In the genomic region with DNA sequence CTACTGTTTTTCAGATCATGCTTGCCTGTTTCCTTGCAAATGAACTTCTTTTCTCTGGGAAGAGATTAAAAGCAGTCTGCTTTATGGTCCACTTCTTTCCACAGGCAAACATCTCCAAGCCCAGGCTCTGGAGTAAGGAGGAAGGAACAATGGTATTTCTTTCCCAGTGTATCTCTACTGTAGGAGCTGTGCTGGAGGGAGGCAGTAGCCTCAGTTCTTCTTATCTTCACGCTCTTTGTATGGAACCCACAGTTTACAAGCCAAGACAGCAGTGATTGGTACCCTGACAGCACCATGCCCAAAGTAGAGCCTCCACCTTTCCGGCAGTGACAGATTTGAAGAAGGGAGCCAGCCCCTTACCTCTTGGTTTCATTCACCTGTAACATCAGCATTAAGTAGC, we compare ENCODE assay signal across 23 cellular contexts. TPM values are rescaled to one million over a fixed set of nuclear protein-coding genes. Genes with fewer than 3 reads are reported as not detected.
DNase-seq lines count a peak whose midpoint lies in the region; ATAC-seq and TF ChIP-seq lines count a peak whose summit lies in the region.
"Had no signal": no experiment of that assay in that cellular context is flagged by ENCODE, and none has a peak within 500 bp of the region (broad histone marks: within the 10 kb centered on the region; RNA-seq: fewer than 3 reads in every experiment).

No MANE protein-coding gene starts in this region.

- H3K4me3 Mint-ChIP-seq in H9 (0 out of 5 replicates have a peak overlapping the region, but pooled peaks of 1 of the 2 experiments have one; percentile 13), activated B cell treated with CpG ODN at 0.5 μM for 24 hours (no peak overlapping the region), nephron progenitor cell (no peak overlapping the region)
- H3K4me3 Mint-ChIP-seq: activated naive CD8-positive, alpha-beta T cell treated with anti-CD3 and anti-CD28 coated beads for 36 hours; activated T-helper 1 cell treated with anti-CD3 and anti-CD28 coated beads, Interleukin-12 subunit alpha, Interleukin-12 subunit beta, Interleukin-2, Interleukin-4 antibody, amounts not matched to agents 30 ng/mL and 10 ng/mL and 1 ng/mL, durations not matched to agents 14 hours and 24 hours and 36 hours; neural crest cell; stimulated activated naive CD8-positive, alpha-beta T cell treated with anti-CD3 and anti-CD28 coated beads, Interleukin-15, amount 100 ng/mL, for 72 hours had no signal

- H3K27ac Mint-ChIP-seq in H9 = peak overlapping the region; percentile 60 to 83 (median 65); a peak in 4 of 7 replicates
- H3K27ac Mint-ChIP-seq in activated B cell treated with CpG ODN at 0.5 μM for 24 hours = peak overlapping the region; percentile 39
- peak overlapping the region; percentile 45 for H3K27ac Mint-ChIP-seq in nephron progenitor cell
- H3K27ac Mint-ChIP-seq: activated naive CD8-positive, alpha-beta T cell treated with anti-CD3 and anti-CD28 coated beads for 36 hours; activated T-helper 1 cell treated with anti-CD3 and anti-CD28 coated beads, Interleukin-12 subunit alpha, Interleukin-12 subunit beta, Interleukin-2, Interleukin-4 antibody, amounts not matched to agents 30 ng/mL and 10 ng/mL and 1 ng/mL, durations not matched to agents 14 hours and 24 hours and 36 hours; stimulated activated naive CD8-positive, alpha-beta T cell treated with anti-CD3 and anti-CD28 coated beads, Interleukin-15, amount 100 ng/mL, for 72 hours had no signal

- H3K56ac ChIP-seq in H9 (ENCODE audit: insufficient read length, low read depth, low read length) = no peak overlapping the region

- intact Hi-C loops in activated B cell treated with CpG ODN at 0.5 μM for 24 hours (cut with micrococcal nuclease) (no loop called here), right cardiac atrium (cut with DNase I) (no loop called here)

- no peak overlapping the region for H3K27ac ChIP-seq in H9 (ENCODE audit: insufficient read length, low read depth, low read length)
- H3K27ac ChIP-seq in caudate nucleus (ENCODE audit: low read depth, low read length) = no peak overlapping the region
- no peak overlapping the region for H3K27ac ChIP-seq in right cardiac atrium (ENCODE audit: low read length)
- H3K27ac ChIP-seq: esophagus muscularis mucosa, GM23248, skin epidermis, upper lobe of left lung had no signal

- no peaks in the 10 kb centered on the region for H3K27me3 ChIP-seq in H9 (ENCODE audit: insufficient read depth, low read length)
- H3K27me3 ChIP-seq in right cardiac atrium (ENCODE audit: control insufficient read depth, insufficient read depth) = no peaks in the 10 kb centered on the region
- H3K27me3 ChIP-seq: esophagus muscularis mucosa, upper lobe of left lung had no signal

- H3K9me3 ChIP-seq in H9 (ENCODE audit: control insufficient read depth, low read depth, low read length) = no peaks in the 10 kb centered on the region
- no peaks in the 10 kb centered on the region for H3K9me3 ChIP-seq in right cardiac atrium (ENCODE audit: control insufficient read depth, low read length)

- no peak overlapping the region for H3K4me2 ChIP-seq in H9 (ENCODE audit: insufficient read depth, insufficient read length, low read length)

- peaks cover 23 to 35% of the 10 kb centered on the region in 2 experiments for H3K4me1 Mint-ChIP-seq in H9
- peaks cover 73% of the 10 kb centered on the region for H3K4me1 Mint-ChIP-seq in activated B cell treated with CpG ODN at 0.5 μM for 24 hours
- peaks cover 16% of the 10 kb centered on the region for H3K4me1 Mint-ChIP-seq in nephron progenitor cell
- H3K4me1 Mint-ChIP-seq: neural crest cell; stimulated activated naive CD8-positive, alpha-beta T cell treated with anti-CD3 and anti-CD28 coated beads, Interleukin-15, amount 100 ng/mL, for 72 hours had no signal

- no peak overlapping the region for H4K8ac ChIP-seq in H9 (replicated peaks; ENCODE audit: insufficient read length, low read depth, low read length)

- H4K5ac ChIP-seq in H9 (ENCODE audit: insufficient read length, low read depth, low read length) = no peak overlapping the region

- POLR2A ChIA-PET in activated B cell treated with CpG ODN at 0.5 μM for 24 hours (lab: Charles Lee) = no interaction called here

- no peak overlapping the region for H3K4ac ChIP-seq in H9 (ENCODE audit: low read depth, low read length)

- no peak overlapping the region for H3K9ac ChIP-seq in H9 (ENCODE audit: extremely low read depth, insufficient read length, low read length)
- H3K9ac ChIP-seq: GM23248 had no signal

- DNase-seq in H9 (no peak), activated B cell treated with CpG ODN at 0.5 μM for 24 hours (no peak), nephron progenitor cell (no peak), NCI-H526 treated with DMSO at 0.1 percent for 48 hours (lab: John Stamatoyannopoulos, UW) (no peak), caudate nucleus (lab: John Stamatoyannopoulos, UW) (no peak), right cardiac atrium (no peak)
- DNase-seq in activated naive CD4-positive, alpha-beta T cell treated with Interleukin-2 at 50 U/mL for 16 hours = no peak
- DNase-seq: activated naive CD8-positive, alpha-beta T cell treated with anti-CD3 and anti-CD28 coated beads for 36 hours; effector CD8-positive, alpha-beta T cell; NCI-H2081 treated with DMSO at 0.1 percent for 48 hours; NCI-H510A; stimulated activated CD4-positive, alpha-beta T cell treated with anti-CD3 and anti-CD28 coated beads, Interleukin-2, amount 100 ng/mL, for 24 hours; stimulated activated naive CD8-positive, alpha-beta T cell treated with anti-CD3 and anti-CD28 coated beads, Interleukin-15, amount 100 ng/mL, for 72 hours; T-helper 9 cell; upper lobe of left lung had no signal

- no peak overlapping the region for H2BK15ac ChIP-seq in H9 (ENCODE audit: low read depth, low read length)

- H3K23me2 ChIP-seq in H9 (ENCODE audit: insufficient read length, low read depth, low read length, poor library complexity, severe bottlenecking) = no peaks in the 10 kb centered on the region

- no peak overlapping the region for H4K91ac ChIP-seq in H9 (ENCODE audit: insufficient read length, low read depth, low read length)

- H4K20me1 ChIP-seq in H9 (ENCODE audit: control insufficient read depth, insufficient read depth, insufficient read length) = no peaks in the 10 kb centered on the region

- H3K27me3 Mint-ChIP-seq in H9 (ENCODE audit: low read depth) (peaks cover 4% of the 10 kb centered on the region), activated B cell treated with CpG ODN at 0.5 μM for 24 hours (no peaks in the 10 kb centered on the region), nephron progenitor cell (ENCODE audit: low read depth, poor library complexity) (no peaks in the 10 kb centered on the region)
- H3K27me3 Mint-ChIP-seq: activated naive CD8-positive, alpha-beta T cell treated with anti-CD3 and anti-CD28 coated beads for 36 hours; stimulated activated naive CD8-positive, alpha-beta T cell treated with anti-CD3 and anti-CD28 coated beads, Interleukin-15, amount 100 ng/mL, for 72 hours had no signal

- H3K18ac ChIP-seq in H9 (ENCODE audit: insufficient read length, low read depth, low read length) = no peak overlapping the region

- no peak overlapping the region for H2BK12ac ChIP-seq in H9 (ENCODE audit: insufficient read length, low read depth, low read length)

- no peak overlapping the region for H3K23ac ChIP-seq in H9 (ENCODE audit: insufficient read length, low read depth, low read length)

- H3K9me3 Mint-ChIP-seq in H9 (peaks cover 44 to 48% of the 10 kb centered on the region in 2 experiments), activated B cell treated with CpG ODN at 0.5 μM for 24 hours (peaks cover 7% of the 10 kb centered on the region), nephron progenitor cell (peaks cover 59% of the 10 kb centered on the region)

- TF ChIP-seq CTCF in H9 (conservative IDR thresholded peaks at IDR 0.05) = no peak
- TF ChIP-seq CTCF in activated B cell treated with CpG ODN at 0.5 μM for 24 hours (IDR thresholded peaks at IDR 0.05) = no peak
- no peak for TF ChIP-seq CTCF in nephron progenitor cell (IDR thresholded peaks at IDR 0.05)

- H3K14ac ChIP-seq in H9 (ENCODE audit: insufficient read depth, low read length) = no peak overlapping the region

- ATAC-seq in GM18867 (IDR thresholded peaks at IDR 0.05; ENCODE audit: unreplicated experiment) (peak; percentile 35), activated B cell treated with CpG ODN at 0.5 μM for 24 hours (ENCODE audit: low read depth) (no peak), right cardiac atrium (no peak)
- ATAC-seq: left lobe of liver; SK-N-SH treated with all-trans-retinoic acid at 6 μM for 48 hours; stimulated activated naive CD8-positive, alpha-beta T cell treated with anti-CD3 and anti-CD28 coated beads, Interleukin-15, amount 100 ng/mL, for 72 hours had no signal

- CTCF ChIA-PET in activated B cell treated with CpG ODN at 0.5 μM for 24 hours (lab: Charles Lee) = no interaction called here

- H3T11ph ChIP-seq in H9 (ENCODE audit: low read length) = no peak overlapping the region

- H3K4me1 ChIP-seq in H9 (ENCODE audit: insufficient read depth, low read length) (no peaks in the 10 kb centered on the region), right cardiac atrium (ENCODE audit: control insufficient read depth, insufficient read depth, low read length) (peaks cover 4% of the 10 kb centered on the region)

- no peak overlapping the region for H3K4me3 ChIP-seq in right cardiac atrium (ENCODE audit: low read length)
- H3K4me3 ChIP-seq: esophagus muscularis mucosa, GM23248, skin epidermis, upper lobe of left lung had no signal

- H2BK20ac ChIP-seq in H9 (ENCODE audit: low read depth, low read length, poor library complexity, severe bottlenecking) = no peak overlapping the region

- no peak overlapping the region for H2BK120ac ChIP-seq in H9 (ENCODE audit: low read depth, low read length, poor library complexity, severe bottlenecking)

- H3K36me3 Mint-ChIP-seq in H9 (ENCODE audit: insufficient read depth in 1 of 3, low read depth in 3 of 3) = peaks cover 40 to 56% (median 41%) of the 10 kb centered on the region in 3 experiments
- H3K36me3 Mint-ChIP-seq in activated B cell treated with CpG ODN at 0.5 μM for 24 hours (ENCODE audit: low read depth) = peaks cover 44% of the 10 kb centered on the region
- H3K36me3 Mint-ChIP-seq in nephron progenitor cell (ENCODE audit: low read depth) = peaks cover 62% of the 10 kb centered on the region

- no peak overlapping the region for H2BK5ac ChIP-seq in H9 (ENCODE audit: insufficient read length, low read length)

- no peak overlapping the region for H2AK5ac ChIP-seq in H9 (ENCODE audit: insufficient read length, low read length)

- peaks cover 2% of the 10 kb centered on the region; the same call in 1 of the 2 replicates for H3K79me2 ChIP-seq in H9 (ENCODE audit: insufficient read depth, low read length)

- no peak overlapping the region for H2AFZ ChIP-seq in H9 (ENCODE audit: low read length)
- H2AFZ ChIP-seq: GM23248 had no signal

- no CpG with 5 or more reads among the region's 2 CpGs for WGBS in H9 (ENCODE audit: extremely low coverage, insufficient read length, low lambda C conversion rate)
- 99% methylated on average over 2 of the region's 2 CpGs for WGBS in right cardiac atrium

- H3K79me1 ChIP-seq in H9 (ENCODE audit: insufficient read depth, low read depth, low read length, poor library complexity, severe bottlenecking) = no peaks in the 10 kb centered on the region

RNA-seq across cellular contexts. Expression of a gene that starts 35.2 kb away (rescaled TPM):
- 13.6 and 14.6 TPM in 2 replicates for total RNA-seq in H9 (2021)
- total RNA-seq in activated B cell treated with CpG ODN at 0.5 μM for 24 hours = 32.5 and 36.9 TPM in 2 replicates
- total RNA-seq in right cardiac atrium = 10 to 100 TPM; 13.2 to 20.4 (median 15.5) TPM
- 4.1 TPM for polyA plus RNA-seq in right cardiac atrium
